24 cellular contexts compared by ENCODE assay signal in genomic region chr14:100445436-100446088, GRCh38.
"Had no signal": no experiment of that assay in that cellular context is flagged by ENCODE, and none has a peak within 500 bp of the region (broad histone marks: within the 10 kb centered on the region; RNA-seq: fewer than 3 reads in every experiment).

No MANE protein-coding gene starts in this region.

- H3K27me3 Mint-ChIP-seq: activated naive CD4-positive, alpha-beta T cell treated with anti-CD3 and anti-CD28 coated beads, Interleukin-2, amount 10 ng/mL, durations not matched to agents 7 days and 5 days; activated naive CD8-positive, alpha-beta T cell treated with anti-CD3 and anti-CD28 coated beads, Interleukin-2, amount 50 U/mL, for 24 hours; dendritic cell treated with granulocyte-macrophage colony-stimulating factor and Interleukin-4, amounts not matched to agents 40 ng/mL and 50 ng/mL, for 4 days; naive B cell; stimulated activated naive B cell treated with anti-CD40 and anti-IgM and Interleukin-4, amounts not matched to agents 10 μg/mL and 1 μg/mL and 100 μg/mL, for 72 hours had no signal

- DNase-seq: activated CD4-positive, alpha-beta T cell treated with anti-CD3 and anti-CD28 coated beads, Interleukin-2, amount 50 U/mL, for 4 hours; activated effector memory CD4-positive, alpha-beta T cell treated with Interleukin-2 at 50 U/mL for 16 hours; activated naive CD4-positive, alpha-beta T cell treated with anti-CD3 and anti-CD28 coated beads, Interleukin-2, amount 10 ng/mL, durations not matched to agents 7 days and 5 days; activated naive CD8-positive, alpha-beta T cell treated with anti-CD3 and anti-CD28 coated beads, Interleukin-2, amount 50 U/mL, for 24 hours; activated T-cell treated with anti-CD3 and anti-CD28 coated beads, Interleukin-2, amount 50 U/mL, for 72 hours; effector CD8-positive, alpha-beta T cell; gastrocnemius medialis; hypothalamus; left cardiac atrium; mesendoderm; naive B cell; retina; stimulated activated CD4-positive, alpha-beta T cell treated with anti-CD3 and anti-CD28 coated beads, Interleukin-2, amount 100 ng/mL, for 48 hours; stimulated activated CD8-positive, alpha-beta memory T cell treated with anti-CD3 and anti-CD28 coated beads, Interleukin-4, amount 100 ng/mL, for 48 hours; stimulated activated naive B cell treated with anti-CD40 and anti-IgM and Interleukin-4, amounts not matched to agents 10 μg/mL and 1 μg/mL and 100 μg/mL, for 72 hours; T-helper 1 cell; upper lobe of left lung had no signal

- H3K4me3 Mint-ChIP-seq: activated naive CD4-positive, alpha-beta T cell treated with anti-CD3 and anti-CD28 coated beads, Interleukin-2, amount 10 ng/mL, durations not matched to agents 7 days and 5 days; activated naive CD8-positive, alpha-beta T cell treated with anti-CD3 and anti-CD28 coated beads, Interleukin-2, amount 50 U/mL, for 24 hours; activated T-cell treated with anti-CD3 and anti-CD28 coated beads, Interleukin-2, amount 50 U/mL, for 72 hours; dendritic cell treated with granulocyte-macrophage colony-stimulating factor and Interleukin-4, amounts not matched to agents 40 ng/mL and 50 ng/mL, for 4 days; naive B cell; neural crest cell; stimulated activated naive B cell treated with anti-CD40 and anti-IgM and Interleukin-4, amounts not matched to agents 10 μg/mL and 1 μg/mL and 100 μg/mL, for 72 hours; WTC11 had no signal

- H3K9me3 ChIP-seq: gastrocnemius medialis, thoracic aorta, upper lobe of left lung had no signal

- H3K27me3 ChIP-seq: cardiac muscle cell, gastrocnemius medialis, upper lobe of left lung had no signal

- FAIRE-seq: TTC549 had no signal

- H3K27ac ChIP-seq: cardiac muscle cell, gastrocnemius medialis, thoracic aorta, upper lobe of left lung had no signal

- H3K4me3 ChIP-seq: cardiac muscle cell, gastrocnemius medialis, thoracic aorta, upper lobe of left lung had no signal

- ATAC-seq: esophagus mucosa; gastrocnemius medialis; left cardiac atrium; stimulated activated naive B cell treated with anti-CD40 and anti-IgM and Interleukin-4, amounts not matched to agents 10 μg/mL and 1 μg/mL and 100 μg/mL, for 72 hours; WTC11 had no signal

- H3K36me3 ChIP-seq: cardiac muscle cell, gastrocnemius medialis, thoracic aorta, upper lobe of left lung had no signal

- H3K36me3 Mint-ChIP-seq: activated naive CD4-positive, alpha-beta T cell treated with anti-CD3 and anti-CD28 coated beads, Interleukin-2, amount 10 ng/mL, durations not matched to agents 7 days and 5 days; WTC11 had no signal

- H3K9me3 Mint-ChIP-seq: activated naive CD4-positive, alpha-beta T cell treated with anti-CD3 and anti-CD28 coated beads, Interleukin-2, amount 10 ng/mL, durations not matched to agents 7 days and 5 days; activated naive CD8-positive, alpha-beta T cell treated with anti-CD3 and anti-CD28 coated beads, Interleukin-2, amount 50 U/mL, for 24 hours; activated T-cell treated with anti-CD3 and anti-CD28 coated beads, Interleukin-2, amount 50 U/mL, for 72 hours; dendritic cell treated with granulocyte-macrophage colony-stimulating factor and Interleukin-4, amounts not matched to agents 40 ng/mL and 50 ng/mL, for 4 days; naive B cell; neural crest cell; stimulated activated naive B cell treated with anti-CD40 and anti-IgM and Interleukin-4, amounts not matched to agents 10 μg/mL and 1 μg/mL and 100 μg/mL, for 72 hours; WTC11 had no signal
